In the genomic region with DNA sequence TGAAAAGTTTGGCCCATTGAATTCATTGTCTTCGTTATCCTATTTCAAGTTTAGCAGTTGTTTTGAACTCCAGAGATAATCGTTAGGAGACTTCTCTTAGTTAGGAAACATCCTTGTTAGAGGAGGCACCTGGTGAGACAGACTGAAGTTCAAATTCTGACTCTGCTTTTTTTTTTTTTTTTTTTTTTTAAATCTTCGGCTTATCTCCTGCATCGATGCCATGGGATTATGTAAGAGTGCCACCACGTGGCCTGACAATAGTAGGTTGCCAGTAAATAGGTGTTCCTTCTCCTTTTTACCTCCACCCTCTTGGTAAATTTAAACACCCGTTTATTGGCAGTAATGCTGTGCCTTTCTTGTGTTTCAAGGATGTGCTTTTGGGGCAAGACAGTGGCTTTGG, we compare ENCODE assay signal across 8 cellular contexts.
DNase-seq lines count a peak whose midpoint lies in the region; ATAC-seq and TF ChIP-seq lines count a peak whose summit lies in the region.

No MANE protein-coding gene starts in this region.

- H3K79me2 ChIP-seq in PC-3 (ENCODE audit: low read length): 0 out of 2 replicates have a peak, but pooled peaks cover 4% of the 10 kb centered on the region

- DNase-seq in COLO668 (lab: John Stamatoyannopoulos, UW; ENCODE audit: unreplicated experiment): peak; percentile 21
- DNase-seq in PC-3: peak; percentile 49
- DNase-seq in thoracic aorta (ENCODE audit: low spot score): no peak
- DNase-seq in medulla oblongata (ENCODE audit: extremely low spot score): no peak
- DNase-seq in effector CD4-positive, alpha-beta T cell: no peak

- CTCF ChIA-PET in PC-3 (lab: Charles Lee): no interaction called here

- no peak overlapping the region for H3K9ac ChIP-seq in PC-3 (ENCODE audit: low read length)

- no peaks in the 10 kb centered on the region for H3F3A ChIP-seq in PC-3 (ENCODE audit: low read length, unreplicated experiment)

- ATAC-seq in GM21423 (IDR thresholded peaks at IDR 0.05; ENCODE audit: unreplicated experiment) (peak; percentile 46), PC-3 (no peak), esophagus mucosa (peak; percentile 33), thoracic aorta (ENCODE audit: insufficient number of reproducible peaks, low FRiP score, low read depth) (no peak), GM18519 (IDR thresholded peaks at IDR 0.05; ENCODE audit: low FRiP score, unreplicated experiment) (no peak)

- no peak overlapping the region for H2AFZ ChIP-seq in PC-3 (ENCODE audit: low read length)

- H3K36me3 ChIP-seq in PC-3 (ENCODE audit: low read depth, low read length) (peaks cover 9% of the 10 kb centered on the region; the same call in 1 of the 2 replicates), thoracic aorta (peaks cover 9% of the 10 kb centered on the region)

- H4K20me1 ChIP-seq in PC-3 (ENCODE audit: low read length): no peaks in the 10 kb centered on the region

- H3K4me1 ChIP-seq in PC-3 (ENCODE audit: insufficient read depth, low read length): peaks cover 23% of the 10 kb centered on the region
- peaks cover 27 to 68% of the 10 kb centered on the region in 2 donors for H3K4me1 ChIP-seq in thoracic aorta (ENCODE audit: control insufficient read depth in 1 of 2, low read depth in 2 of 2)

- H3K27me3 ChIP-seq in PC-3 (ENCODE audit: low read length) (no peaks in the 10 kb centered on the region), thoracic aorta (replicated peaks; ENCODE audit: insufficient read depth) (no peaks in the 10 kb centered on the region)

- POLR2A ChIA-PET in PC-3 (lab: Charles Lee; ENCODE audit: unreplicated experiment): no interaction called here

- no peak overlapping the region for H3K4me2 ChIP-seq in PC-3 (ENCODE audit: low read length)

- no peaks in the 10 kb centered on the region for H3K9me2 ChIP-seq in PC-3 (replicated peaks; ENCODE audit: low read length)

- H3K27ac ChIP-seq in PC-3 (ENCODE audit: low read length) (no peak overlapping the region), thoracic aorta (peak overlapping the region in 1 of 2 donors; percentile 1)

- no TSS peak for BruUV-seq in PC-3 (replicated peaks; lab: Mats Ljungman, UMichigan)

- intact Hi-C loops in PC-3 (cut with micrococcal nuclease): loop anchor here (1.0 to 5.0 kb wide), 2 partner anchors 237 to 316 kb away; no protein-coding TSS in a partner anchor

- H3K4me3 ChIP-seq in PC-3 (ENCODE audit: low read length) (no peak overlapping the region), thoracic aorta (no peak overlapping the region)

- peak; percentile 58 for TF ChIP-seq CTCF in PC-3 (conservative IDR thresholded peaks at IDR 0.05; ENCODE audit: low read depth, low read length)
- TF ChIP-seq CTCF in thoracic aorta (IDR thresholded peaks at IDR 0.05): peak; percentile 13

- H3K9me3 ChIP-seq in PC-3 (ENCODE audit: low read length) (no peaks in the 10 kb centered on the region), thoracic aorta (no peaks in the 10 kb centered on the region)

Comparison
In these comparisons a context has a peak if more than half of its experiments do, and no peak if none do; other contexts are left out.
1. DNase-seq: peak in COLO668 (single experiment) and PC-3 (single experiment); none in thoracic aorta (single experiment), medulla oblongata (single experiment) and effector CD4-positive, alpha-beta T cell (single experiment).
2. ATAC-seq: peak in GM21423 (single experiment) and esophagus mucosa (single experiment); none in PC-3 (single experiment), thoracic aorta (single experiment) and GM18519 (single experiment).